Comparison of ENCODE assay signal across 8 cellular contexts in genomic region chr3:125119752-125120369, GRCh38.
A peak's percentile ranks its signal among the peaks of the same experiment; 100 is the strongest.
DNase-seq lines count a peak whose midpoint lies in the region; ATAC-seq, FAIRE-seq and TF ChIP-seq lines count a peak whose summit lies in the region.

No MANE protein-coding gene starts in this region.

- CTCF ChIA-PET in T-cell (lab: Charles Lee): interaction anchor here in 1 of 2 donors (0.5 to 0.7 kb wide), 3 partner anchors 31 to 101 kb away, joined by 3 to 4 read pairs (median 3); no protein-coding TSS in a partner anchor

- peaks cover 41 to 49% (median 44%) of the 10 kb centered on the region in 3 donors for H3K4me1 Mint-ChIP-seq in T-cell
- peaks cover 52% of the 10 kb centered on the region for H3K4me1 Mint-ChIP-seq in nephron progenitor cell

- H3K36me3 ChIP-seq in GM23248 (ENCODE audit: low read depth): no peaks in the 10 kb centered on the region
- H3K36me3 ChIP-seq in small intestine (ENCODE audit: control insufficient read depth in 2 of 2, insufficient read depth in 2 of 2, low read length in 2 of 2): no peaks in the 10 kb centered on the region

- H3K4me2 ChIP-seq in GM23248 (ENCODE audit: unreplicated experiment): no peak overlapping the region

- no peaks in the 10 kb centered on the region for H3K9me3 Mint-ChIP-seq in T-cell
- H3K9me3 Mint-ChIP-seq in nephron progenitor cell: peaks cover 9% of the 10 kb centered on the region

- peaks cover 43% of the 10 kb centered on the region for H3K4me1 ChIP-seq in GM23248 (ENCODE audit: insufficient read depth)
- H3K4me1 ChIP-seq in small intestine (ENCODE audit: control insufficient read depth in 2 of 2, insufficient read depth in 1 of 2, low read depth in 1 of 2, low read length in 1 of 2): peaks cover 0 to 4% of the 10 kb centered on the region in 2 donors

- peaks cover 28% of the 10 kb centered on the region for H3F3A ChIP-seq in GM23248 (ENCODE audit: insufficient read depth)

- no peak for TF ChIP-seq CTCF in nephron progenitor cell (IDR thresholded peaks at IDR 0.05)

- H3K27me3 ChIP-seq in GM23248 (replicated peaks; ENCODE audit: insufficient read depth): no peaks in the 10 kb centered on the region
- no peaks in the 10 kb centered on the region for H3K27me3 ChIP-seq in small intestine (ENCODE audit: control insufficient read depth in 2 of 2, insufficient read depth in 2 of 2, low read length in 2 of 2)

- no peak for DNase-seq in GM23248
- DNase-seq in T-cell: peak in 6 of 34 experiments; percentile 10 to 32 (median 16)
- DNase-seq in nephron progenitor cell: no peak
- DNase-seq in small intestine: no peak
- no peak for DNase-seq in NCI-H2107 treated with DMSO at 0.1 percent for 48 hours (lab: John Stamatoyannopoulos, UW; ENCODE audit: unreplicated experiment)
- no peak for DNase-seq in H54 (ENCODE audit: insufficient read length, low spot score)
- no peak for DNase-seq in stimulated activated CD4-positive, alpha-beta T cell treated with anti-CD3 and anti-CD28 coated beads, Interleukin-4, amount 100 ng/mL, for 4 hours

- peak; percentile 69 for ATAC-seq in GM18511 (IDR thresholded peaks at IDR 0.05; ENCODE audit: unreplicated experiment)
- peak; percentile 50 to 81 (median 55) for ATAC-seq in T-cell (replicated peaks in 1 of 4)

- H3K9me2 ChIP-seq in GM23248 (ENCODE audit: insufficient read depth): no peaks in the 10 kb centered on the region

- H3K27ac ChIP-seq in GM23248 (no peak overlapping the region), small intestine (ENCODE audit: low read depth in 1 of 2, low read length in 1 of 2) (no peak overlapping the region)

- peak overlapping the region; percentile 41; the same call in 1 of the 2 replicates for H2AFZ ChIP-seq in GM23248

- H3K4me3 Mint-ChIP-seq in T-cell (peak overlapping the region; percentile 47 to 64 (median 54)), nephron progenitor cell (peak overlapping the region; percentile 76)

- peak overlapping the region; percentile 84 to 93 for H3K27ac Mint-ChIP-seq in T-cell
- H3K27ac Mint-ChIP-seq in nephron progenitor cell: no peak overlapping the region

- POLR2A ChIA-PET in T-cell (lab: Charles Lee): no interaction called here

- no peak for FAIRE-seq in small intestine (lab: Jason Lieb, UNC)
- no peak for FAIRE-seq in H54 (lab: Jason Lieb, UNC)

- H3K9me3 ChIP-seq in GM23248 (ENCODE audit: low read depth): no peaks in the 10 kb centered on the region
- H3K9me3 ChIP-seq in small intestine (ENCODE audit: control insufficient read depth, low read depth): no peaks in the 10 kb centered on the region

- no peaks in the 10 kb centered on the region for H3K27me3 Mint-ChIP-seq in T-cell
- H3K27me3 Mint-ChIP-seq in nephron progenitor cell (ENCODE audit: low read depth, poor library complexity): peaks cover 51% of the 10 kb centered on the region

- no peak for TF ChIP-seq POLR2A in H54 (IDR thresholded peaks at IDR 0.05; ENCODE audit: low read depth, low read length)

- in situ Hi-C loops in GM23248 (cut with MboI): no loop called here

- no peak overlapping the region for H3K4me3 ChIP-seq in GM23248
- H3K4me3 ChIP-seq in small intestine (ENCODE audit: low read depth in 1 of 2, low read length in 2 of 2): no peak overlapping the region

- H3K9ac ChIP-seq in GM23248: no peak overlapping the region

- no peaks in the 10 kb centered on the region for H3K36me3 Mint-ChIP-seq in T-cell
- H3K36me3 Mint-ChIP-seq in nephron progenitor cell (ENCODE audit: low read depth): peaks cover 4% of the 10 kb centered on the region

- H3K79me2 ChIP-seq in GM23248 (ENCODE audit: insufficient read depth): no peaks in the 10 kb centered on the region

- WGBS in GM23248 (ENCODE audit: low coverage in 1 of 2, low lambda C conversion rate in 2 of 2, missing lambda C conversion rate in 2 of 2), 2 experiments: 54 to 56% methylated on average over 9 to 10 of the region's 10 CpGs
- 55 to 80% (median 71%) methylated on average over 10 of the region's 10 CpGs for WGBS in small intestine, 3 donors

- H4K20me1 ChIP-seq in GM23248 (ENCODE audit: insufficient read depth): no peaks in the 10 kb centered on the region
